Comparison of ENCODE assay signal across 6 cellular contexts in the genomic region with DNA sequence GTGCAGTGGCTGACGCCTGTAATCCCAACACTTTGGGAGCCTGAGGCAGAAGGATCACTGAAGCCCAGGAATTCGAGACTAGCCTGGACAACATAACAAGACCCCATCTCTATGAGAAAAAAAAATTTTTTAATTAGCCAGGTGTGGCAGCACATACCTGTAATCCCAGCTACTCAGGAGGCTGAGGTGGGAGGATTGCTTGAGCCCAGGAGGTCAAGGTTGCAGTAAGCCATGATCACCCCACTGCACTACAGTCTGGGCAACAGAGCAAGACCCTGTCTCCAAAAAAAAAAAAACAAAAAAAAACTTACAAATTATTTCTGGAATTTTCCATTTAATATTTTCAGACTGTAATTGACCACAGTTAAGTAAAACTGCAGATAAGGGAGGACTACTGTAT. TPM values are rescaled to one million over a fixed set of nuclear protein-coding genes. Genes with fewer than 3 reads are reported as not detected.
DNase-seq lines count a peak whose midpoint lies in the region; ATAC-seq, FAIRE-seq and TF ChIP-seq lines count a peak whose summit lies in the region.
"Not testable (repeated sequence)": the region's sequence is repeated elsewhere in the genome, so short reads cannot be mapped to it uniquely, and the experiment has no call there.

No MANE protein-coding gene starts in this region.

- H3K4me2 ChIP-seq in K562 (ENCODE audit: insufficient read depth, low read length); HepG2 (ENCODE audit: low read depth, low read length): not testable (repeated sequence)

- H3K79me2 ChIP-seq in K562 (ENCODE audit: control insufficient read depth, insufficient read depth, low read length) (peaks cover 45% of the 10 kb centered on the region), HepG2 (ENCODE audit: insufficient read depth, low read length) (peaks cover 45% of the 10 kb centered on the region)

- not testable (repeated sequence) for H3K9me3 ChIP-seq in K562 (replicated peaks; ENCODE audit: control insufficient read depth, insufficient read depth, low read depth, low read length); HepG2 (ENCODE audit: low read length); testis

- WGBS in K562 (ENCODE audit: insufficient coverage, low coverage, missing lambda C conversion rate): 76% methylated on average over 2 of the region's 2 CpGs
- 100% methylated on average over 2 of the region's 2 CpGs for WGBS in HepG2 (ENCODE audit: low lambda C conversion rate)
- 83 to 86% methylated on average over 2 of the region's 2 CpGs for WGBS in testis, 2 donors

- not testable (repeated sequence) for TF ChIP-seq POLR2A in K562 (conservative IDR thresholded peaks at IDR 0.05); HepG2 (IDR thresholded peaks at IDR 0.05; ENCODE audit: insufficient read depth in 1 of 2, low read depth in 2 of 2, low read length in 2 of 2); testis (IDR thresholded peaks at IDR 0.05)

- H3K27ac ChIP-seq in K562 (ENCODE audit: extremely low read depth, low read depth, low read length); HepG2 (ENCODE audit: extremely low read length, insufficient read depth, low read length): not testable (repeated sequence)
- peak overlapping the region in 49 of 59 donors; percentile 13 to 92 (median 72) for H3K27ac ChIP-seq in dorsolateral prefrontal cortex
- H3K27ac ChIP-seq in testis: peak overlapping the region; percentile 26 to 55

- in situ Hi-C loops in K562 (cut with MboI); HepG2 (cut with HindIII; ENCODE audit: extremely low pct_ligation_motif_present, low pct_unique_long_range_greater_than_20kb): not testable (repeated sequence)

- not testable (repeated sequence) for H3K27me3 Mint-ChIP-seq in WTC11 (ENCODE audit: low read depth)

- peaks cover 14% of the 10 kb centered on the region for H3K4me1 Mint-ChIP-seq in WTC11

- H3K36me3 Mint-ChIP-seq in WTC11: not testable (repeated sequence)

- not testable (repeated sequence) for H2AFZ ChIP-seq in K562 (ENCODE audit: low read depth, low read length); HepG2 (ENCODE audit: low read length)

- not testable (repeated sequence) for H3K9me3 Mint-ChIP-seq in WTC11

- not testable (repeated sequence) for TF ChIP-seq EP300 in K562 (IDR thresholded peaks at IDR 0.05; ENCODE audit: low read length); HepG2 (IDR thresholded peaks at IDR 0.05; ENCODE audit: low read depth in 2 of 2, low read length in 2 of 2); HepG2 (CRISPR knock-in tag; IDR thresholded peaks at IDR 0.05; ENCODE audit: borderline replicate concordance)

- TF ChIP-seq RAD21 in K562 (CRISPR knock-in tag; conservative IDR thresholded peaks at IDR 0.05 in 1 of 2, IDR thresholded peaks at IDR 0.05 in 1 of 2); HepG2 (CRISPR knock-in tag; IDR thresholded peaks at IDR 0.05): not testable (repeated sequence)

- not testable (repeated sequence) for BruUV-seq in K562 (replicated peaks; lab: Mats Ljungman, UMichigan); HepG2 (replicated peaks; lab: Mats Ljungman, UMichigan)

- not testable (repeated sequence) for H3K9me1 ChIP-seq in K562 (ENCODE audit: control insufficient read depth, insufficient read depth, low read length)

- not testable (repeated sequence) for H3K9ac ChIP-seq in K562 (ENCODE audit: insufficient read depth in 1 of 2, low read depth in 2 of 2, low read length in 2 of 2); HepG2 (ENCODE audit: insufficient read depth, low read depth, low read length)

- not testable (repeated sequence) for H3K27me3 ChIP-seq in K562 (ENCODE audit: control insufficient read depth in 2 of 2, insufficient read depth in 2 of 2, low read length in 2 of 2); dorsolateral prefrontal cortex; HepG2 (ENCODE audit: control insufficient read depth in 1 of 2, insufficient read depth in 2 of 2, low read length in 2 of 2); testis

- not testable (repeated sequence) for H3K4me3 ChIP-seq in K562; HepG2 (replicated peaks in 1 of 3; ENCODE audit: insufficient read depth in 1 of 3, low read depth in 2 of 3, low read length in 3 of 3); testis
- H3K4me3 ChIP-seq in dorsolateral prefrontal cortex: peak overlapping the region in 2 of 59 donors; percentile 31 to 38

- H3K4me3 Mint-ChIP-seq in WTC11: not testable (repeated sequence)

- not testable (repeated sequence) for H4K20me1 ChIP-seq in K562 (replicated peaks; ENCODE audit: control insufficient read depth, insufficient read depth, low read length); HepG2 (ENCODE audit: insufficient read depth, low read length)

- FAIRE-seq in K562 (lab: Jason Lieb, UNC); HepG2 (lab: Jason Lieb, UNC): not testable (repeated sequence)

- intact Hi-C loops in K562 (cut with micrococcal nuclease); dorsolateral prefrontal cortex (cut with DNase I); HepG2 (cut with micrococcal nuclease; ENCODE audit: unreplicated experiment); testis (cut with DNase I; ENCODE audit: low total_unique reads): not testable (repeated sequence)

- POLR2A ChIA-PET in WTC11 (lab: Charles Lee); HepG2 (lab: Yijun Ruan, JAX): not testable (repeated sequence)
- POLR2A ChIA-PET in K562 (lab: Yijun Ruan, JAX): interaction anchor here (0.9 to 3.4 kb wide), 2 partner anchors 11 to 18 kb away, joined by 3 to 12 read pairs; partner anchors contain the start of gene EVI5

- CTCF ChIA-PET in WTC11 (lab: Charles Lee): interaction anchor here (2.5 kb wide), 1 partner anchor 24 kb away, joined by 6 read pairs; no protein-coding TSS in a partner anchor
- CTCF ChIA-PET in K562 (lab: Yijun Ruan, JAX; ENCODE audit: low intra/inter-chr PET ratio); HepG2 (lab: Yijun Ruan, JAX; ENCODE audit: low intra/inter-chr PET ratio, low total read pairs): not testable (repeated sequence)

- not testable (repeated sequence) for H3K36me3 ChIP-seq in K562 (ENCODE audit: control insufficient read depth, insufficient read depth, low read length); HepG2 (replicated peaks in 1 of 2; ENCODE audit: control insufficient read depth in 1 of 2, insufficient read depth in 2 of 2, low read length in 2 of 2); testis (ENCODE audit: low read depth, missing control alignments)

- H3K4me1 ChIP-seq in K562 (replicated peaks in 1 of 2; ENCODE audit: control insufficient read depth in 2 of 2, insufficient read depth in 2 of 2, low read length in 2 of 2): not testable (repeated sequence)
- H3K4me1 ChIP-seq in HepG2 (ENCODE audit: insufficient read depth, low read length) (peaks cover 16% of the 10 kb centered on the region), testis (peaks cover 19% of the 10 kb centered on the region)

- TF ChIP-seq CTCF in WTC11 (IDR thresholded peaks at IDR 0.05); K562 (IDR thresholded peaks at IDR 0.05 in 2 of 3, conservative IDR thresholded peaks at IDR 0.05 in 1 of 3; ENCODE audit: insufficient read depth in 2 of 3, low read depth in 1 of 3, low read length in 3 of 3); dorsolateral prefrontal cortex (IDR thresholded peaks at IDR 0.05 in 54 of 56, conservative IDR thresholded peaks at IDR 0.05 in 2 of 56; ENCODE audit: low read depth in 1 of 56, partially characterized antibody in 56 of 56); HepG2 (CRISPR knock-in tag; IDR thresholded peaks at IDR 0.05); testis (IDR thresholded peaks at IDR 0.05): not testable (repeated sequence)

- not testable (repeated sequence) for DNase-seq in WTC11 (ENCODE audit: low spot score); K562 (ENCODE audit: extremely low read depth in 1 of 4, low spot score in 3 of 4); dorsolateral prefrontal cortex; HepG2 (ENCODE audit: low spot score); testis

- H3K27ac Mint-ChIP-seq in WTC11: not testable (repeated sequence)

- not testable (repeated sequence) for ATAC-seq in SK-N-SH treated with all-trans-retinoic acid at 6 μM for 48 hours, WTC11, K562, HepG2

RNA-seq across cellular contexts. Expression of gene EVI5, which starts 11.2 kb away (rescaled TPM):
- total RNA-seq in WTC11 (2021) (11.4 to 15.5 TPM (median 14.3 TPM) in 3 replicates), K562 (2014; rRNA removed) (25.1 and 50.1 TPM in 2 replicates), K562 (2014; rRNA removed; fragmentation: Illumina TruSeq; extraction: Trizol) (13.7 and 18.5 TPM in 2 replicates), K562 (2015; rRNA removed; fragmentation: Illumina TruSeq; extraction: Trizol) (18.3 and 18.4 TPM in 2 replicates), K562 (2021) (16.5 and 18.7 TPM in 2 replicates), dorsolateral prefrontal cortex (10 to 100 TPM; 37.6 to 71.9 (median 55.0) TPM), HepG2 (2016; rRNA removed; fragmentation: Illumina TruSeq; extraction: Trizol) (12.6 and 17.5 TPM in 2 replicates), testis (10 to 100 TPM; 58.7 to 73.9 TPM)
- 14.6 and 66.4 TPM in 2 replicates for total RNA-seq in K562 (2011; cell fraction: chromatin; rRNA removed; ENCODE audit: low replicate concordance)
- 12.8 and 17.0 TPM in 2 replicates for total RNA-seq in K562 (2011; cell fraction: nucleolus; rRNA removed)
- 17.1 and 20.8 TPM in 2 replicates for total RNA-seq in K562 (2011; cell fraction: nucleoplasm; rRNA removed)
- polyA plus RNA-seq in K562 (2011; rRNA removed) (4.9 and 6.3 TPM in 2 replicates), K562 (2014; fragmentation: Illumina TruSeq; extraction: Trizol) (5.5 and 6.0 TPM in 2 replicates), K562 (2014; fragmentation: Nextera tagmentation; extraction: Ambion mirVana) (1 to 10 TPM; 1.7 to 4.8 TPM), K562 (2014; rRNA removed) (16.2 and 19.6 TPM in 2 replicates), HepG2 (2011; rRNA removed) (3.6 and 4.0 TPM in 2 replicates), testis (ENCODE audit: insufficient read depth, low read depth, low replicate concordance) (27.0 TPM)
- 1.2 and 2.8 TPM in 2 replicates for polyA plus RNA-seq in K562 (2011; cell fraction: cytosol; rRNA removed)
- 5.2 and 6.8 TPM in 2 replicates for polyA plus RNA-seq in K562 (2011; cell fraction: nucleus; rRNA removed)
- polyA plus RNA-seq in K562 (2012): 2.6 and 2.9 TPM in 2 replicates
- 23.8 and 27.2 TPM in 2 replicates for polyA minus RNA-seq in K562 (2011; rRNA and poly(A)+ RNA removed)
- polyA minus RNA-seq in K562 (2011; cell fraction: cytosol; rRNA and poly(A)+ RNA removed): 11.1 and 13.0 TPM in 2 replicates
- 21.0 and 32.9 TPM in 2 replicates for polyA minus RNA-seq in K562 (2011; cell fraction: nucleus; rRNA and poly(A)+ RNA removed)
- total RNA-seq in HepG2 (2016; cell fraction: cytosol; rRNA removed; fragmentation: Illumina TruSeq; extraction: Trizol; ENCODE audit: low read depth): 27.4 and 31.9 TPM in 2 replicates
- 13.3 and 18.2 TPM in 2 replicates for total RNA-seq in HepG2 (2016; cell fraction: insoluble cytoplasmic fraction; rRNA removed; fragmentation: Illumina TruSeq; extraction: Trizol)
- total RNA-seq in HepG2 (2016; cell fraction: membrane; rRNA removed; fragmentation: Illumina TruSeq; extraction: Trizol): 12.8 and 14.6 TPM in 2 replicates
- total RNA-seq in HepG2 (2016; cell fraction: nucleus; rRNA removed; fragmentation: Illumina TruSeq; extraction: Trizol): 24.1 and 25.1 TPM in 2 replicates
- 2.4 and 2.8 TPM in 2 replicates for polyA plus RNA-seq in HepG2 (2011; cell fraction: cytosol; rRNA removed)
- 1.9 and 2.6 TPM in 2 replicates for polyA plus RNA-seq in HepG2 (2011; cell fraction: nucleus; rRNA removed)
- 2.4 and 3.1 TPM in 2 replicates for polyA plus RNA-seq in HepG2 (2012)
- polyA plus RNA-seq in HepG2 (2016; cell fraction: cytosol; fragmentation: Illumina TruSeq; extraction: Trizol; ENCODE audit: low read depth): 0.24 and 0.27 TPM in 2 replicates
- polyA plus RNA-seq in HepG2 (2016; cell fraction: insoluble cytoplasmic fraction; fragmentation: Illumina TruSeq; extraction: Trizol; ENCODE audit: low read depth): 7.3 and 10.4 TPM in 2 replicates
- polyA plus RNA-seq in HepG2 (2016; cell fraction: membrane; fragmentation: Illumina TruSeq; extraction: Trizol; ENCODE audit: low read depth): 1.1 and 1.3 TPM in 2 replicates
- 6.1 and 7.9 TPM in 2 replicates for polyA plus RNA-seq in HepG2 (2016; cell fraction: nucleus; fragmentation: Illumina TruSeq; extraction: Trizol; ENCODE audit: insufficient read depth, low read depth)
- 4.4 and 9.0 TPM in 2 replicates for polyA minus RNA-seq in HepG2 (2011; rRNA and poly(A)+ RNA removed; ENCODE audit: low replicate concordance)
- polyA minus RNA-seq in HepG2 (2011; cell fraction: cytosol; rRNA and poly(A)+ RNA removed): 7.7 and 10.7 TPM in 2 replicates
- 26.5 and 26.9 TPM in 2 replicates for polyA minus RNA-seq in HepG2 (2011; cell fraction: nucleus; rRNA and poly(A)+ RNA removed)

RNA-seq across cellular contexts. Expression of gene RPL5, which starts 58.1 kb away (rescaled TPM):
- total RNA-seq in WTC11 (2021) (1,430 to 1,486 TPM (median 1,433 TPM) in 3 replicates), K562 (2014; rRNA removed) (2,174 and 2,757 TPM in 2 replicates), K562 (2014; rRNA removed; fragmentation: Illumina TruSeq; extraction: Trizol) (2,454 and 2,710 TPM in 2 replicates), K562 (2015; rRNA removed; fragmentation: Illumina TruSeq; extraction: Trizol) (2,022 and 2,169 TPM in 2 replicates), K562 (2021) (1,467 and 1,545 TPM in 2 replicates), dorsolateral prefrontal cortex (100 to 1,000 TPM; 222 to 435 (median 286) TPM), HepG2 (2016; rRNA removed; fragmentation: Illumina TruSeq; extraction: Trizol) (2,304 and 2,854 TPM in 2 replicates), testis (100 to 1,000 TPM; 548 to 899 TPM)
- 274 and 687 TPM in 2 replicates for total RNA-seq in K562 (2011; cell fraction: chromatin; rRNA removed; ENCODE audit: low replicate concordance)
- total RNA-seq in K562 (2011; cell fraction: nucleolus; rRNA removed): 312 and 315 TPM in 2 replicates
- 523 and 836 TPM in 2 replicates for total RNA-seq in K562 (2011; cell fraction: nucleoplasm; rRNA removed)
- polyA plus RNA-seq in K562 (2011; rRNA removed) (3,458 and 3,699 TPM in 2 replicates), K562 (2014; fragmentation: Illumina TruSeq; extraction: Trizol) (1,939 and 2,002 TPM in 2 replicates), K562 (2014; fragmentation: Nextera tagmentation; extraction: Ambion mirVana) (1,000 to 10,000 TPM; 4,024 to 4,252 TPM), K562 (2014; rRNA removed) (2,353 and 2,737 TPM in 2 replicates), HepG2 (2011; rRNA removed) (2,158 and 2,520 TPM in 2 replicates), testis (ENCODE audit: insufficient read depth, low read depth, low replicate concordance) (929 TPM)
- polyA plus RNA-seq in K562 (2011; cell fraction: cytosol; rRNA removed): 1,347 and 2,415 TPM in 2 replicates
- polyA plus RNA-seq in K562 (2011; cell fraction: nucleus; rRNA removed): 535 and 1,090 TPM in 2 replicates
- 2,779 and 3,498 TPM in 2 replicates for polyA plus RNA-seq in K562 (2012)
- polyA minus RNA-seq in K562 (2011; rRNA and poly(A)+ RNA removed): 2,372 and 2,380 TPM in 2 replicates
- 721 and 764 TPM in 2 replicates for polyA minus RNA-seq in K562 (2011; cell fraction: cytosol; rRNA and poly(A)+ RNA removed)
- polyA minus RNA-seq in K562 (2011; cell fraction: nucleus; rRNA and poly(A)+ RNA removed): 194 and 399 TPM in 2 replicates
- 2,679 and 3,195 TPM in 2 replicates for total RNA-seq in HepG2 (2016; cell fraction: cytosol; rRNA removed; fragmentation: Illumina TruSeq; extraction: Trizol; ENCODE audit: low read depth)
- 2,274 and 2,770 TPM in 2 replicates for total RNA-seq in HepG2 (2016; cell fraction: insoluble cytoplasmic fraction; rRNA removed; fragmentation: Illumina TruSeq; extraction: Trizol)
- total RNA-seq in HepG2 (2016; cell fraction: membrane; rRNA removed; fragmentation: Illumina TruSeq; extraction: Trizol): 4,681 and 5,440 TPM in 2 replicates
- 835 and 930 TPM in 2 replicates for total RNA-seq in HepG2 (2016; cell fraction: nucleus; rRNA removed; fragmentation: Illumina TruSeq; extraction: Trizol)
- 1,791 and 2,684 TPM in 2 replicates for polyA plus RNA-seq in HepG2 (2011; cell fraction: cytosol; rRNA removed)
- 439 and 543 TPM in 2 replicates for polyA plus RNA-seq in HepG2 (2011; cell fraction: nucleus; rRNA removed)
- polyA plus RNA-seq in HepG2 (2012): 3,634 and 4,341 TPM in 2 replicates
- 2,391 and 2,662 TPM in 2 replicates for polyA plus RNA-seq in HepG2 (2016; cell fraction: cytosol; fragmentation: Illumina TruSeq; extraction: Trizol; ENCODE audit: low read depth)
- 2,258 and 2,332 TPM in 2 replicates for polyA plus RNA-seq in HepG2 (2016; cell fraction: insoluble cytoplasmic fraction; fragmentation: Illumina TruSeq; extraction: Trizol; ENCODE audit: low read depth)
- 3,797 and 4,128 TPM in 2 replicates for polyA plus RNA-seq in HepG2 (2016; cell fraction: membrane; fragmentation: Illumina TruSeq; extraction: Trizol; ENCODE audit: low read depth)
- polyA plus RNA-seq in HepG2 (2016; cell fraction: nucleus; fragmentation: Illumina TruSeq; extraction: Trizol; ENCODE audit: insufficient read depth, low read depth): 1,172 and 1,187 TPM in 2 replicates
- polyA minus RNA-seq in HepG2 (2011; rRNA and poly(A)+ RNA removed; ENCODE audit: low replicate concordance): 995 and 1,624 TPM in 2 replicates
- 597 and 687 TPM in 2 replicates for polyA minus RNA-seq in HepG2 (2011; cell fraction: cytosol; rRNA and poly(A)+ RNA removed)
- polyA minus RNA-seq in HepG2 (2011; cell fraction: nucleus; rRNA and poly(A)+ RNA removed): 346 and 489 TPM in 2 replicates
